In the genomic region with DNA sequence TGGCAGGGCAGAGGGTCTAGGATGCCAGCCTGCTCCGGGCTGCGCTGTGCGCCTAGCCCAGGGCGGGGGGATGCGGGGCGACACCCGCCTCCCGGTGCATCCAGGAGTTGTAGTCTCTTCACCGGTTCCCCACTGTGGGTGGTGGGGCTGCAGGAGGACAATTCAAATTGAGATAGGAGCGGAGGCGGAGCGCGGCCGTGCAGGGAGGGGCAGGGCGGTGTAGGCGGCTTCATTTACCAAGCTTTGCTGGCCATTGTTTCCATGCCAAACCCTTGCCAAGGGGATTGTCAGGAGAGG, we compare ENCODE assay signal across 14 cellular contexts.
DNase-seq lines count a peak whose midpoint lies in the region; ATAC-seq lines count a peak whose summit lies in the region.
"Had no signal": no experiment of that assay in that cellular context is flagged by ENCODE, and none has a peak within 500 bp of the region (broad histone marks: within the 10 kb centered on the region; RNA-seq: fewer than 3 reads in every experiment).

No MANE protein-coding gene starts in this region.

- ATAC-seq in left lobe of liver (no peak), HG03565 (IDR thresholded peaks at IDR 0.05; ENCODE audit: unreplicated experiment) (no peak)

- DNase-seq in NCI-H146 (lab: John Stamatoyannopoulos, UW) = peak; percentile 47
- no peak for DNase-seq in NCI-H146 treated with DMSO at 0.1 percent for 48 hours (lab: John Stamatoyannopoulos, UW; ENCODE audit: unreplicated experiment)
- peak; percentile 80 for DNase-seq in NCI-H2227 treated with DMSO at 0.1 percent for 48 hours (lab: John Stamatoyannopoulos, UW)
- DNase-seq in NT2/D1 (ENCODE audit: low read depth, low spot score) = no peak
- peak; percentile 14 for DNase-seq in iPS-NIHi11 (ENCODE audit: low spot score)
- no peak for DNase-seq in left lobe of liver (ENCODE audit: low spot score)
- DNase-seq in activated CD4-positive, alpha-beta T cell treated with anti-CD3 and anti-CD28 coated beads for 48 hours = no peak
- DNase-seq: 8988T, C1 segment of cervical spinal cord, H7, NCI-H1105 treated with DMSO at 0.1 percent for 48 hours, NCI-H345, NCI-H69 had no signal

- peak overlapping the region; percentile 80 for H3K4me3 ChIP-seq in NT2/D1 (ENCODE audit: insufficient read length, low read depth)

- no peaks in the 10 kb centered on the region for H3K36me3 ChIP-seq in NT2/D1 (ENCODE audit: insufficient read depth, insufficient read length, low read length)

- peaks cover 8% of the 10 kb centered on the region for H3K4me1 ChIP-seq in NT2/D1 (ENCODE audit: insufficient read depth, insufficient read length)

- peaks cover 3% of the 10 kb centered on the region for H3K27me3 ChIP-seq in NT2/D1 (ENCODE audit: insufficient read depth, insufficient read length)

- no peaks in the 10 kb centered on the region for H3K9me3 ChIP-seq in NT2/D1 (ENCODE audit: insufficient read depth, low read length)

- peak overlapping the region; percentile 82 for H3K9ac ChIP-seq in NT2/D1 (ENCODE audit: insufficient read length, low read depth)

Comparison
In these comparisons a context has a peak if more than half of its experiments do, and no peak if none do; other contexts are left out.
1. DNase-seq: peak in NCI-H146 (single experiment), NCI-H2227 treated with DMSO at 0.1 percent for 48 hours (single experiment) and iPS-NIHi11 (single experiment); none in NCI-H146 treated with DMSO at 0.1 percent for 48 hours (single experiment), NT2/D1 (single experiment), left lobe of liver (single experiment) and activated CD4-positive, alpha-beta T cell treated with anti-CD3 and anti-CD28 coated beads for 48 hours (single experiment).